Comparison of ENCODE assay signal across 15 cellular contexts in genomic region chr2:182381225-182381624, GRCh38. TPM values are rescaled to one million over a fixed set of nuclear protein-coding genes. Genes with fewer than 3 reads are reported as not detected.
A peak's percentile ranks its signal among the peaks of the same experiment; 100 is the strongest.
DNase-seq lines count a peak whose midpoint lies in the region; ATAC-seq and TF ChIP-seq lines count a peak whose summit lies in the region.
"Had no signal": no experiment of that assay in that cellular context is flagged by ENCODE, and none has a peak within 500 bp of the region (broad histone marks: within the 10 kb centered on the region; RNA-seq: fewer than 3 reads in every experiment).

No MANE protein-coding gene starts in this region.

- no peak overlapping the region for H3K27ac Mint-ChIP-seq in stimulated activated effector memory CD8-positive, alpha-beta T cell treated with anti-CD3 and anti-CD28 coated beads, Interleukin-12 subunit alpha, Interleukin-12 subunit beta, amount 100 ng/mL, for 72 hours
- H3K27ac Mint-ChIP-seq: CD4-positive, alpha-beta T cell; H9 had no signal

- no peaks in the 10 kb centered on the region for H3K4me1 Mint-ChIP-seq in stimulated activated effector memory CD8-positive, alpha-beta T cell treated with anti-CD3 and anti-CD28 coated beads, Interleukin-12 subunit alpha, Interleukin-12 subunit beta, amount 100 ng/mL, for 72 hours
- H3K4me1 Mint-ChIP-seq: H9 had no signal

- no peak for ATAC-seq in stimulated activated effector memory CD8-positive, alpha-beta T cell treated with anti-CD3 and anti-CD28 coated beads, Interleukin-12 subunit alpha, Interleukin-12 subunit beta, amount 100 ng/mL, for 72 hours
- no peak for ATAC-seq in sciatic nerve
- ATAC-seq: A549, GM12878, HepG2 had no signal

- H3K36me3 Mint-ChIP-seq in stimulated activated effector memory CD8-positive, alpha-beta T cell treated with anti-CD3 and anti-CD28 coated beads, Interleukin-12 subunit alpha, Interleukin-12 subunit beta, amount 100 ng/mL, for 72 hours: no peaks in the 10 kb centered on the region

- H3K4me3 ChIP-seq in retinal pigment epithelial cell (ENCODE audit: low read length): no peak overlapping the region
- H3K4me3 ChIP-seq: A549, GM12878 had no signal

- no peak overlapping the region for H3K4me3 Mint-ChIP-seq in stimulated activated effector memory CD8-positive, alpha-beta T cell treated with anti-CD3 and anti-CD28 coated beads, Interleukin-12 subunit alpha, Interleukin-12 subunit beta, amount 100 ng/mL, for 72 hours
- H3K4me3 Mint-ChIP-seq: CD4-positive, alpha-beta T cell; H9 had no signal

- H3K9me3 Mint-ChIP-seq in stimulated activated effector memory CD8-positive, alpha-beta T cell treated with anti-CD3 and anti-CD28 coated beads, Interleukin-12 subunit alpha, Interleukin-12 subunit beta, amount 100 ng/mL, for 72 hours: peaks cover 19% of the 10 kb centered on the region

- no peak for TF ChIP-seq CTCF in retinal pigment epithelial cell (conservative IDR thresholded peaks at IDR 0.05; ENCODE audit: low read depth, low read length)

- intact Hi-C loops in sciatic nerve (cut with DNase I): no loop called here

- peak; percentile 21 for DNase-seq in DMS 273 (lab: John Stamatoyannopoulos, UW; ENCODE audit: unreplicated experiment)
- DNase-seq in DMS 273 treated with DMSO at 0.1 percent for 48 hours (lab: John Stamatoyannopoulos, UW): no peak
- peak; percentile 87 for DNase-seq in cerebellar cortex (ENCODE audit: low spot score)
- DNase-seq in retinal pigment epithelial cell (ENCODE audit: low read depth): peak; percentile 55
- no peak for DNase-seq in nucleus accumbens (lab: John Stamatoyannopoulos, UW)
- no peak for DNase-seq in stimulated activated effector memory CD8-positive, alpha-beta T cell treated with anti-CD3 and anti-CD28 coated beads, Interleukin-12 subunit alpha, Interleukin-12 subunit beta, amount 100 ng/mL, for 72 hours (ENCODE audit: low spot score in 2 of 2)
- DNase-seq in sciatic nerve (ENCODE audit: low spot score): no peak
- DNase-seq: AML-193; Caco-2; CD4-positive, alpha-beta T cell; DMS79 treated with DMSO at 0.1 percent for 48 hours; H9 had no signal

RNA-seq across cellular contexts. Expression of gene PDE1A, which starts 45.6 kb away (rescaled TPM):
- 45.7 TPM for total RNA-seq in sciatic nerve
- total RNA-seq: Caco-2; CD4-positive, alpha-beta T cell; GM12878; HepG2 had no signal

Comparison
In these comparisons a context has a peak if more than half of its experiments do, and no peak if none do; other contexts are left out.
1. DNase-seq: peak in DMS 273 (single experiment), cerebellar cortex (single experiment) and retinal pigment epithelial cell (single experiment); none in DMS 273 treated with DMSO at 0.1 percent for 48 hours (single experiment), nucleus accumbens (0 of 56), stimulated activated effector memory CD8-positive, alpha-beta T cell treated with anti-CD3 and anti-CD28 coated beads, Interleukin-12 subunit alpha, Interleukin-12 subunit beta, amount 100 ng/mL, for 72 hours (0 of 2) and sciatic nerve (single experiment).